In genomic region chr6:72987305-72987704, GRCh38 we compare ENCODE assay signal across 18 cellular contexts.
"Had no signal": no experiment of that assay in that cellular context is flagged by ENCODE, and none has a peak within 500 bp of the region (broad histone marks: within the 10 kb centered on the region; RNA-seq: fewer than 3 reads in every experiment).

No MANE protein-coding gene starts in this region.

- DNase-seq: activated CD8-positive, alpha-beta memory T cell treated with anti-CD3 and anti-CD28 coated beads, Interleukin-2, amount 50 U/mL, for 48 hours; activated naive CD4-positive, alpha-beta T cell treated with Interleukin-2 at 50 U/mL for 16 hours; activated naive CD8-positive, alpha-beta T cell treated with anti-CD3 and anti-CD28 coated beads, Interleukin-2, amount 10 ng/mL, durations not matched to agents 7 days and 5 days; activated T-cell treated with anti-CD3 and anti-CD28 coated beads, Interleukin-2, amount 50 U/mL, for 4 hours; amniotic stem cell; colonic mucosa; heart right ventricle; islet precursor cell; left colon; naive B cell; stimulated activated CD4-positive, alpha-beta T cell treated with anti-CD3 and anti-CD28 coated beads, Interleukin-15, amount 100 ng/mL, for 24 hours; stimulated activated naive B cell treated with anti-CD40 and anti-IgM and Interleukin-4, amounts not matched to agents 10 μg/mL and 1 μg/mL and 100 μg/mL, for 72 hours; transverse colon had no signal

- ATAC-seq: activated T-cell treated with anti-CD3 and anti-CD28 coated beads, Interleukin-2, amount 50 U/mL, for 4 hours; heart right ventricle; left colon; sciatic nerve; stimulated activated naive B cell treated with anti-CD40 and anti-IgM and Interleukin-4, amounts not matched to agents 10 μg/mL and 1 μg/mL and 100 μg/mL, for 72 hours; WTC11 had no signal

- H3K4me1 Mint-ChIP-seq: activated naive CD8-positive, alpha-beta T cell treated with anti-CD3 and anti-CD28 coated beads, Interleukin-2, amount 10 ng/mL, durations not matched to agents 7 days and 5 days; central memory CD8-positive, alpha-beta T cell; WTC11 had no signal

- H3K9me3 ChIP-seq: breast epithelium, colonic mucosa, transverse colon, vagina had no signal

- H3K4me3 Mint-ChIP-seq: activated naive CD8-positive, alpha-beta T cell treated with anti-CD3 and anti-CD28 coated beads, Interleukin-2, amount 10 ng/mL, durations not matched to agents 7 days and 5 days; activated T-cell treated with anti-CD3 and anti-CD28 coated beads, Interleukin-2, amount 50 U/mL, for 4 hours; central memory CD8-positive, alpha-beta T cell; stimulated activated naive B cell treated with anti-CD40 and anti-IgM and Interleukin-4, amounts not matched to agents 10 μg/mL and 1 μg/mL and 100 μg/mL, for 72 hours; WTC11 had no signal

- H3K36me3 Mint-ChIP-seq: activated naive CD8-positive, alpha-beta T cell treated with anti-CD3 and anti-CD28 coated beads, Interleukin-2, amount 10 ng/mL, durations not matched to agents 7 days and 5 days had no signal

- H3K27me3 Mint-ChIP-seq: activated naive CD8-positive, alpha-beta T cell treated with anti-CD3 and anti-CD28 coated beads, Interleukin-2, amount 10 ng/mL, durations not matched to agents 7 days and 5 days; central memory CD8-positive, alpha-beta T cell; naive B cell; stimulated activated naive B cell treated with anti-CD40 and anti-IgM and Interleukin-4, amounts not matched to agents 10 μg/mL and 1 μg/mL and 100 μg/mL, for 72 hours had no signal

- H3K27ac Mint-ChIP-seq: activated naive CD8-positive, alpha-beta T cell treated with anti-CD3 and anti-CD28 coated beads, Interleukin-2, amount 10 ng/mL, durations not matched to agents 7 days and 5 days; stimulated activated naive B cell treated with anti-CD40 and anti-IgM and Interleukin-4, amounts not matched to agents 10 μg/mL and 1 μg/mL and 100 μg/mL, for 72 hours; WTC11 had no signal
